ENCODE assay signal across 4 cellular contexts in genomic region chr12:132089407-132089910, GRCh38.
TF ChIP-seq lines count a peak whose summit lies in the region.

No MANE protein-coding gene starts in this region.

TF ChIP-seq in HEK293, 187 proteins besides CTCF, POLR2A, EP300 and RAD21:
- TF ChIP-seq ZSCAN23 (tag by site-specific recombination; IDR thresholded peaks at IDR 0.05) (no peak), ZNF146 (tag by site-specific recombination; IDR thresholded peaks at IDR 0.05) (peak; percentile 82)
TF ChIP-seq in HEK293: peak in this region for 1.

TF ChIP-seq in K562, 482 proteins besides CTCF, POLR2A, EP300 and RAD21:
- TF ChIP-seq ZNF146 (CRISPR knock-in tag; IDR thresholded peaks at IDR 0.05; ENCODE audit: unreplicated experiment) (peak; percentile 63), ADNP (tag; IDR thresholded peaks at IDR 0.05) (no peak)

TF ChIP-seq in endothelial cell of umbilical vein, 7 proteins besides CTCF, POLR2A, EP300 and RAD21:
- TF ChIP-seq JUN (IDR thresholded peaks at IDR 0.05; ENCODE audit: borderline replicate concordance, insufficient read depth, insufficient read length, low read depth) (no peak), EZH2 (IDR thresholded peaks at IDR 0.05; ENCODE audit: borderline replicate concordance, low read depth, low read length, severe bottlenecking) (no peak)

TF ChIP-seq in WTC11, 78 proteins besides CTCF, POLR2A, EP300 and RAD21:
- TF ChIP-seq JUN (CRISPR knock-in tag; IDR thresholded peaks at IDR 0.05) (no peak), MYBL2 (CRISPR knock-in tag; IDR thresholded peaks at IDR 0.05) (no peak), SP1 (CRISPR knock-in tag; conservative IDR thresholded peaks at IDR 0.05) (no peak), MLX (CRISPR knock-in tag; IDR thresholded peaks at IDR 0.05) (no peak), USF2 (CRISPR knock-in tag; IDR thresholded peaks at IDR 0.05) (no peak)
